1 cellular context compared by ENCODE assay signal in genomic region chr17:1487939-1488825, GRCh38.
TF ChIP-seq lines count a peak whose summit lies in the region.

No MANE protein-coding gene starts in this region.

TF ChIP-seq in K562, 482 proteins besides CTCF, POLR2A, EP300 and RAD21 (continued from another document):
- TF ChIP-seq KLF6 (CRISPR knock-in tag; IDR thresholded peaks at IDR 0.05; ENCODE audit: borderline replicate concordance), result no peak
- no peak for TF ChIP-seq NFIX (CRISPR knock-in tag; IDR thresholded peaks at IDR 0.05; ENCODE audit: low read depth)
- TF ChIP-seq ZNF764 (CRISPR knock-in tag; IDR thresholded peaks at IDR 0.05; ENCODE audit: low read depth), result no peak
- no peak for TF ChIP-seq HMBOX1 (IDR thresholded peaks at IDR 0.05)
- TF ChIP-seq MLLT1 (IDR thresholded peaks at IDR 0.05), result no peak
- peak; percentile 66; the same call in 1 of the 2 replicates for TF ChIP-seq CXXC5 (CRISPR knock-in tag; IDR thresholded peaks at IDR 0.05)
- TF ChIP-seq FOXM1 (IDR thresholded peaks at IDR 0.05; ENCODE audit: low read depth), result no peak
- no peak for TF ChIP-seq FOXM1 (CRISPR knock-in tag; IDR thresholded peaks at IDR 0.05; ENCODE audit: low read depth)
- TF ChIP-seq HINFP (tag; conservative IDR thresholded peaks at IDR 0.05; ENCODE audit: low read depth), result no peak
- no peak for TF ChIP-seq PHB2 (IDR thresholded peaks at IDR 0.05; ENCODE audit: low read depth)
- no peak for TF ChIP-seq SNAPC5 (CRISPR knock-in tag; IDR thresholded peaks at IDR 0.05)
- TF ChIP-seq NR4A1 (CRISPR knock-in tag; IDR thresholded peaks at IDR 0.05), result no peak
- no peak for TF ChIP-seq NR4A1 (tag; IDR thresholded peaks at IDR 0.05)
- no peak for TF ChIP-seq ZNF408 (CRISPR knock-in tag; IDR thresholded peaks at IDR 0.05; ENCODE audit: low read depth)
- TF ChIP-seq NELFE (IDR thresholded peaks at IDR 0.05; ENCODE audit: insufficient read depth, insufficient read length), result no peak
- TF ChIP-seq SIN3A (IDR thresholded peaks at IDR 0.05; ENCODE audit: borderline replicate concordance in 2 of 2, control insufficient read depth in 1 of 2, low read depth in 2 of 2, low read length in 2 of 2), result no peak
- no peak for TF ChIP-seq FOXA1 (IDR thresholded peaks at IDR 0.05; ENCODE audit: borderline replicate concordance)
- TF ChIP-seq ZNF639 (CRISPR knock-in tag; conservative IDR thresholded peaks at IDR 0.05 in 1 of 2, IDR thresholded peaks at IDR 0.05 in 1 of 2), result no peak
- no peak for TF ChIP-seq SMAD2 (IDR thresholded peaks at IDR 0.05; ENCODE audit: low read depth, low read length)
- no peak for TF ChIP-seq HMGXB4 (CRISPR knock-in tag; IDR thresholded peaks at IDR 0.05)
- TF ChIP-seq ZNF696 (CRISPR knock-in tag; conservative IDR thresholded peaks at IDR 0.05), result no peak
- TF ChIP-seq MBD2 (IDR thresholded peaks at IDR 0.05; ENCODE audit: borderline replicate concordance, low read depth), result no peak
- peak; percentile 64 for TF ChIP-seq PKNOX1 (IDR thresholded peaks at IDR 0.05)
- TF ChIP-seq HDGF (IDR thresholded peaks at IDR 0.05), result no peak
- no peak for TF ChIP-seq HMG20B (CRISPR knock-in tag; IDR thresholded peaks at IDR 0.05)
- no peak for TF ChIP-seq PHF20 (IDR thresholded peaks at IDR 0.05; ENCODE audit: partially characterized antibody)
- TF ChIP-seq SMAD3 (CRISPR knock-in tag; conservative IDR thresholded peaks at IDR 0.05), result no peak
- no peak for TF ChIP-seq FOXJ2 (tag; IDR thresholded peaks at IDR 0.05)
- TF ChIP-seq PCBP1 (IDR thresholded peaks at IDR 0.05; ENCODE audit: low read depth, low read length, poor library complexity, severe bottlenecking), result no peak
